Comparison of ENCODE assay signal across 21 cellular contexts in the genomic region with DNA sequence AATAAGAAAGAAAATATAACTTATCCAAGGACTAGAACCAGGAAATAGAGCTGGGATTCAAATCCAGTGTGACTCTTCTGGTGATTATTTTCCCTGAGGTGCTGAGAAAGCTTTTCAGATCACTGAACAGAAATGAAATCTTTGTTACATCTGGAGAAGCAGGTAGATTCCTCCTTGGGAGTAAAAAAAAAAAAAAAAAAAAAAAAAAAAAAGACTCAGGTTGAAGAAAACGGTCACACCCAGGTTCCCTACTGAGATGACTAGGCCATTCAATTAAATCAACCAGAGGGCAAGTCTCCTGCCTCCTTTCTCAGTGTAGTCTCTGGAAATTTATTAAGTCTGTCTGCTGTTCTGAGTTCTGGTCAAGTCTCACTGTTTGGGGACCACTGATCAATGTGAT. TPM values are rescaled to one million over a fixed set of nuclear protein-coding genes. Genes with fewer than 3 reads are reported as not detected.
A peak's percentile ranks its signal among the peaks of the same experiment; 100 is the strongest.
DNase-seq lines count a peak whose midpoint lies in the region; ATAC-seq and TF ChIP-seq lines count a peak whose summit lies in the region.
"Had no signal": no experiment of that assay in that cellular context is flagged by ENCODE, and none has a peak within 500 bp of the region (broad histone marks: within the 10 kb centered on the region; RNA-seq: fewer than 3 reads in every experiment).

No MANE protein-coding gene starts in this region.

- in situ Hi-C loops in Caki2 (cut with HindIII; ENCODE audit: low pct_unique_long_range_greater_than_20kb, low sequenced_read_pairs): no loop called here

- no peaks in the 10 kb centered on the region for H3K79me2 ChIP-seq in OCI-LY3 (ENCODE audit: low read length)
- H3K79me2 ChIP-seq in parathyroid adenoma: peaks cover 2% of the 10 kb centered on the region

- no peaks in the 10 kb centered on the region for H3K9me3 ChIP-seq in OCI-LY3 (ENCODE audit: insufficient read depth, low read length)
- no peaks in the 10 kb centered on the region for H3K9me3 ChIP-seq in parathyroid adenoma (ENCODE audit: control insufficient read depth, low read length)
- H3K9me3 ChIP-seq: left ventricle myocardium inferior, sigmoid colon, stomach, upper lobe of left lung had no signal

- no peak for TF ChIP-seq CTCF in OCI-LY3 (IDR thresholded peaks at IDR 0.05; ENCODE audit: low read depth, low read length)
- TF ChIP-seq CTCF in parathyroid adenoma (IDR thresholded peaks at IDR 0.05): no peak

- H2AFZ ChIP-seq in OCI-LY3 (ENCODE audit: low read depth, low read length) (no peak overlapping the region), parathyroid adenoma (no peak overlapping the region)
- H2AFZ ChIP-seq: GM23248 had no signal

- ATAC-seq in HG03095 (IDR thresholded peaks at IDR 0.05; ENCODE audit: unreplicated experiment) (no peak), GM19455 (IDR thresholded peaks at IDR 0.05; ENCODE audit: unreplicated experiment) (no peak)

- H3K4me1 ChIP-seq in OCI-LY3 (ENCODE audit: low read length) (peaks cover 9% of the 10 kb centered on the region), parathyroid adenoma (peaks cover 53% of the 10 kb centered on the region)
- H3K4me1 ChIP-seq: upper lobe of left lung had no signal

- H3K27ac ChIP-seq in OCI-LY3 (ENCODE audit: low read length): peak overlapping the region; percentile 32; the same call in 1 of the 2 replicates
- H3K27ac ChIP-seq in parathyroid adenoma: peak overlapping the region; percentile 99
- H3K27ac ChIP-seq: brain microvascular endothelial cell, GM23248, left ventricle myocardium inferior, upper lobe of left lung had no signal

- no peak overlapping the region for H3K4me3 ChIP-seq in OCI-LY3 (ENCODE audit: low read length)
- no peak overlapping the region for H3K4me3 ChIP-seq in parathyroid adenoma (ENCODE audit: low read depth, low read length)
- H3K4me3 ChIP-seq: GM23248, left ventricle myocardium inferior, sigmoid colon, stomach, upper lobe of left lung had no signal

- H3K36me3 ChIP-seq in OCI-LY3 (replicated peaks; ENCODE audit: low read depth, low read length) (no peaks in the 10 kb centered on the region), parathyroid adenoma (ENCODE audit: control insufficient read depth, insufficient read depth, low read length) (no peaks in the 10 kb centered on the region)

- H3K4me2 ChIP-seq in OCI-LY3 (ENCODE audit: low read length) (no peak overlapping the region), parathyroid adenoma (ENCODE audit: low read length) (peak overlapping the region; percentile 16)

- H4K20me1 ChIP-seq in OCI-LY3 (ENCODE audit: insufficient read depth, low read length): no peaks in the 10 kb centered on the region

- TF ChIP-seq POLR2A in erythroblast (IDR thresholded peaks at IDR 0.05; ENCODE audit: low read length): no peak

- H3K9ac ChIP-seq in OCI-LY3 (ENCODE audit: low read length): no peak overlapping the region
- no peak overlapping the region for H3K9ac ChIP-seq in parathyroid adenoma
- H3K9ac ChIP-seq: GM23248 had no signal

- no peaks in the 10 kb centered on the region for H3K27me3 ChIP-seq in OCI-LY3 (ENCODE audit: low read depth, low read length)
- H3K27me3 ChIP-seq in parathyroid adenoma (ENCODE audit: control insufficient read depth, insufficient read depth, low read length): no peaks in the 10 kb centered on the region
- H3K27me3 ChIP-seq: brain microvascular endothelial cell, sigmoid colon, stomach, upper lobe of left lung had no signal

- DNase-seq in Caki2 (ENCODE audit: low read depth): peak; percentile 8
- peak; percentile 23 to 51 for DNase-seq in erythroblast (lab: John Stamatoyannopoulos, UW)
- DNase-seq in mesenteric fat pad (ENCODE audit: low spot score): no peak
- DNase-seq: activated CD4-positive, alpha-beta T cell treated with anti-CD3 and anti-CD28 coated beads, Interleukin-2, amount 50 U/mL, for 1 hour; activated naive CD8-positive, alpha-beta T cell treated with anti-CD3 and anti-CD28 coated beads for 36 hours; activated T-cell treated with anti-CD3 and anti-CD28 coated beads for 4 hours; brain microvascular endothelial cell; GM23248; Kasumi-1; left ventricle myocardium inferior; NCI-H1092 treated with DMSO at 0.1 percent for 48 hours; Right ventricle myocardium superior; sigmoid colon; stimulated activated CD4-positive, alpha-beta T cell treated with anti-CD3 and anti-CD28 coated beads, Interleukin-1b, Interleukin-23, amount 100 ng/mL, for 48 hours; stomach; upper lobe of left lung had no signal

RNA-seq across cellular contexts. Expression of gene ARG2, which starts 24.0 kb away (rescaled TPM):
- 5.2 and 19.8 TPM in 2 replicates for total RNA-seq in Caki2 (2014; rRNA removed; shearing (Covaris generic); ENCODE audit: low replicate concordance)
- total RNA-seq in mesenteric fat pad: 6.6 TPM

RNA-seq across cellular contexts. Expression of gene VTI1B, which starts 30.8 kb away (rescaled TPM):
- 34.5 and 40.2 TPM in 2 replicates for total RNA-seq in Caki2 (2014; rRNA removed; shearing (Covaris generic); ENCODE audit: low replicate concordance)
- total RNA-seq in mesenteric fat pad: 195 TPM

RNA-seq across cellular contexts. Expression of gene PIGH, which starts 43.6 kb away (rescaled TPM):
- total RNA-seq in Caki2 (2014; rRNA removed; shearing (Covaris generic); ENCODE audit: low replicate concordance): 22.8 and 26.2 TPM in 2 replicates
- total RNA-seq in mesenteric fat pad: 16.9 TPM

RNA-seq across cellular contexts. Expression of gene RDH11, which starts 51.9 kb away (rescaled TPM):
- total RNA-seq in Caki2 (2014; rRNA removed; shearing (Covaris generic); ENCODE audit: low replicate concordance): 33.2 and 37.7 TPM in 2 replicates
- 33.1 TPM for total RNA-seq in mesenteric fat pad

RNA-seq across cellular contexts. Expression of gene RDH12, which starts 58.0 kb away (rescaled TPM):
- total RNA-seq in Caki2 (2014; rRNA removed; shearing (Covaris generic); ENCODE audit: low replicate concordance): not detected in 2 replicates
- not detected for total RNA-seq in mesenteric fat pad
- total RNA-seq: activated naive CD8-positive, alpha-beta T cell treated with anti-CD3 and anti-CD28 coated beads for 36 hours; endothelial cell of umbilical vein; GM23248; left ventricle myocardium inferior; Right ventricle myocardium superior; sigmoid colon had no signal
